Comparison of ENCODE assay signal across 26 cellular contexts in the genomic region with DNA sequence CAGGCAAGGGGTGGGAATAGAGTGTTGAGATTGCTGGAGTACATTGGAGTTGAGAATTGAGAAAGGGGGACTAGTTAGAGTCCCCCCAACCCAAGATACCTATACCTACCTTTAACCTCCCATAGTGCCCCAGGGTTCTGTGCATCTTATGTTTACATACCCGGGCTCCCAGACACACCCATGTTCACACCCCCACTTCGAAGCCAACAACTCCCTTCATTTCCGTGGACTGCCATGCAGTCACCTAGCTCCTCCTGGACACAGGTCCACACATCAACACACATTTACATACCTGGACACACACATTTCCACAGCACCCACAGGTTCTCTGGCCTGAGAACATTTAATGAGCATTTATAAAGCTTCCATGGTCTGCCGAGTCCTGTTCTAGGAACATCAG. TPM values are rescaled to one million over a fixed set of nuclear protein-coding genes. Genes with fewer than 3 reads are reported as not detected.
A peak's percentile ranks its signal among the peaks of the same experiment; 100 is the strongest.
DNase-seq lines count a peak whose midpoint lies in the region; ATAC-seq, FAIRE-seq and TF ChIP-seq lines count a peak whose summit lies in the region.
"Had no signal": no experiment of that assay in that cellular context is flagged by ENCODE, and none has a peak within 500 bp of the region (broad histone marks: within the 10 kb centered on the region; RNA-seq: fewer than 3 reads in every experiment).

No MANE protein-coding gene starts in this region.

- peaks cover 27% of the 10 kb centered on the region for H3K36me3 Mint-ChIP-seq in CD8-positive, alpha-beta T cell

- H3K36me3 ChIP-seq in CD8-positive, alpha-beta T cell (ENCODE audit: insufficient read depth, low read length), result no peaks in the 10 kb centered on the region
- peaks cover 2 to 6% of the 10 kb centered on the region in 2 donors for H3K36me3 ChIP-seq in small intestine (ENCODE audit: control insufficient read depth in 2 of 2, insufficient read depth in 2 of 2, low read length in 2 of 2)

- CTCF ChIA-PET in CD8-positive, alpha-beta T cell (lab: Charles Lee), result interaction anchor here (0.9 to 2.1 kb wide), 4 partner anchors 11 to 124 kb away, joined by 4 to 5 read pairs (median 5); no protein-coding TSS in a partner anchor

- no peaks in the 10 kb centered on the region for H3K27me3 ChIP-seq in CD8-positive, alpha-beta T cell (ENCODE audit: insufficient read depth, low read length)
- no peaks in the 10 kb centered on the region for H3K27me3 ChIP-seq in small intestine (ENCODE audit: control insufficient read depth in 2 of 2, insufficient read depth in 2 of 2, low read length in 2 of 2)

- no peaks in the 10 kb centered on the region for H3K9me3 Mint-ChIP-seq in CD8-positive, alpha-beta T cell
- H3K9me3 Mint-ChIP-seq: dendritic cell treated with granulocyte-macrophage colony-stimulating factor and Interleukin-4, amounts not matched to agents 40 ng/mL and 50 ng/mL, for 4 days; naive thymus-derived CD8-positive, alpha-beta T cell; stimulated activated naive CD8-positive, alpha-beta T cell treated with anti-CD3 and anti-CD28 coated beads, Interleukin-15, Interleukin-2, amounts not matched to agents 100 ng/mL and 50 ng/mL, for 24 hours had no signal

- H3K4me1 Mint-ChIP-seq in CD8-positive, alpha-beta T cell (ENCODE audit: low read depth), result peaks cover 23% of the 10 kb centered on the region

- FAIRE-seq in small intestine (lab: Jason Lieb, UNC), result no peak
- FAIRE-seq: endothelial cell of umbilical vein, GM12892, keratinocyte had no signal

- intact Hi-C loops in CD8-positive, alpha-beta T cell (cut with DNase I, micrococcal nuclease), result no loop called here
- intact Hi-C loops in left colon (cut with DNase I, micrococcal nuclease), result no loop called here

- no peaks in the 10 kb centered on the region for H3K9me3 ChIP-seq in CD8-positive, alpha-beta T cell (ENCODE audit: low read length)
- H3K9me3 ChIP-seq in small intestine (ENCODE audit: control insufficient read depth, low read depth), result no peaks in the 10 kb centered on the region
- H3K9me3 ChIP-seq: Caco-2 had no signal

- H3K4me1 ChIP-seq in CD8-positive, alpha-beta T cell (ENCODE audit: insufficient read depth, low read length), result peaks cover 8% of the 10 kb centered on the region
- H3K4me1 ChIP-seq in small intestine (ENCODE audit: control insufficient read depth in 2 of 2, insufficient read depth in 1 of 2, low read depth in 1 of 2, low read length in 1 of 2), result peaks cover 0 to 6% of the 10 kb centered on the region in 2 donors

- ATAC-seq in CD8-positive, alpha-beta T cell, result no peak
- ATAC-seq in left colon, result peak; percentile 76
- ATAC-seq in GM18870 (IDR thresholded peaks at IDR 0.05; ENCODE audit: unreplicated experiment), result no peak
- ATAC-seq in HG03045 (IDR thresholded peaks at IDR 0.05; ENCODE audit: unreplicated experiment), result no peak
- ATAC-seq: naive thymus-derived CD8-positive, alpha-beta T cell had no signal

- no peak for TF ChIP-seq CTCF in CD8-positive, alpha-beta T cell (IDR thresholded peaks at IDR 0.05)
- TF ChIP-seq CTCF in VCaP (conservative IDR thresholded peaks at IDR 0.05), result no peak

- POLR2A ChIA-PET in CD8-positive, alpha-beta T cell (lab: Charles Lee), result no interaction called here

- WGBS in small intestine, 3 donors, result 27 to 63% (median 63%) methylated on average over 4 of the region's 4 CpGs

- DNase-seq in CD8-positive, alpha-beta T cell, result no peak
- DNase-seq in left colon, result peak; percentile 68 to 87
- DNase-seq in small intestine, result peak; percentile 74
- DNase-seq in activated T-cell treated with anti-CD3 and anti-CD28 coated beads, Interleukin-2, amount 50 U/mL, for 1 hour, result no peak
- DNase-seq in KG1 (lab: John Stamatoyannopoulos, UW), result no peak
- DNase-seq: activated CD4-positive, alpha-beta T cell treated with anti-CD3 and anti-CD28 coated beads, Interleukin-2, amount 50 U/mL, for 1 hour; activated CD8-positive, alpha-beta memory T cell treated with anti-CD3 and anti-CD28 coated beads, Interleukin-2, amount 50 U/mL, for 48 hours; activated effector memory CD4-positive, alpha-beta T cell treated with Interleukin-2 at 50 U/mL for 16 hours; Caco-2; DND-41; hypothalamus; posterior cingulate gyrus; trophoblast cell had no signal

- H3K27me3 Mint-ChIP-seq in CD8-positive, alpha-beta T cell (ENCODE audit: low read depth), result no peaks in the 10 kb centered on the region
- H3K27me3 Mint-ChIP-seq: naive thymus-derived CD8-positive, alpha-beta T cell; stimulated activated naive CD8-positive, alpha-beta T cell treated with anti-CD3 and anti-CD28 coated beads, Interleukin-15, Interleukin-2, amounts not matched to agents 100 ng/mL and 50 ng/mL, for 24 hours had no signal

- H3K27ac Mint-ChIP-seq in CD8-positive, alpha-beta T cell, result peak overlapping the region; percentile 70
- H3K27ac Mint-ChIP-seq: dendritic cell treated with granulocyte-macrophage colony-stimulating factor and Interleukin-4, amounts not matched to agents 40 ng/mL and 50 ng/mL, for 4 days; stimulated activated naive CD8-positive, alpha-beta T cell treated with anti-CD3 and anti-CD28 coated beads, Interleukin-15, Interleukin-2, amounts not matched to agents 100 ng/mL and 50 ng/mL, for 24 hours had no signal

- no peak overlapping the region for H3K27ac ChIP-seq in CD8-positive, alpha-beta T cell (ENCODE audit: low read depth, low read length)
- H3K27ac ChIP-seq in VCaP (peak overlapping the region; percentile 35), small intestine (ENCODE audit: low read depth in 1 of 2, low read length in 1 of 2) (no peak overlapping the region)

- no peak overlapping the region for H3K4me3 ChIP-seq in CD8-positive, alpha-beta T cell (ENCODE audit: low read depth, low read length)
- H3K4me3 ChIP-seq in small intestine (ENCODE audit: low read depth in 1 of 2, low read length in 2 of 2), result no peak overlapping the region
- H3K4me3 ChIP-seq: lung had no signal

- no peak overlapping the region for H3K4me3 Mint-ChIP-seq in CD8-positive, alpha-beta T cell
- H3K4me3 Mint-ChIP-seq: dendritic cell treated with granulocyte-macrophage colony-stimulating factor and Interleukin-4, amounts not matched to agents 40 ng/mL and 50 ng/mL, for 4 days; naive thymus-derived CD8-positive, alpha-beta T cell; stimulated activated naive CD8-positive, alpha-beta T cell treated with anti-CD3 and anti-CD28 coated beads, Interleukin-15, Interleukin-2, amounts not matched to agents 100 ng/mL and 50 ng/mL, for 24 hours had no signal

RNA-seq across cellular contexts. Expression of a gene that starts 5.1 kb away (rescaled TPM):
- 10 to 100 TPM; 14.1 to 19.0 TPM for total RNA-seq in CD8-positive, alpha-beta T cell
- 100 to 1,000 TPM in 1 of 2 donors, 10 to 100 TPM in 1; 99.7 to 102 TPM for total RNA-seq in left colon
- polyA plus RNA-seq in small intestine, result 10 to 100 TPM; 13.2 to 31.8 (median 19.5) TPM

RNA-seq across cellular contexts. Expression of a gene that starts 5.2 kb away (rescaled TPM):
- total RNA-seq in CD8-positive, alpha-beta T cell, result 10 to 100 TPM; 10.3 to 10.5 TPM
- total RNA-seq in left colon, result 10 to 100 TPM; 47.5 to 63.1 TPM
- 100 to 1,000 TPM in 2 of 3 donors, 10 to 100 TPM in 1; 87.1 to 116 (median 105) TPM for polyA plus RNA-seq in small intestine

RNA-seq across cellular contexts. Expression of a gene that starts 26.1 kb away (rescaled TPM):
- under 1 TPM; 0.22 to 0.27 TPM for total RNA-seq in CD8-positive, alpha-beta T cell
- 1 to 10 TPM in 1 of 2 donors, under 1 TPM in 1; 0.70 to 3.0 TPM for total RNA-seq in left colon
- under 1 TPM in 1 of 3 donors, not detected in 2; 0.18 TPM for polyA plus RNA-seq in small intestine
- total RNA-seq: Caco-2; fibroblast of villous mesenchyme; H4; naive thymus-derived CD8-positive, alpha-beta T cell; T-helper 1 cell treated with Interleukin-12 subunit alpha and Interleukin-12 subunit beta and Interleukin-4 antibody, amounts not matched to agents 30 ng/mL and 1 ng/mL, for 36 hours had no signal
- polyA plus RNA-seq: keratinocyte; naive thymus-derived CD8-positive, alpha-beta T cell had no signal

Comparison
In these comparisons a context has a peak if more than half of its experiments do, and no peak if none do; other contexts are left out.
1. DNase-seq: peak in left colon (2 of 2) and small intestine (single experiment); none in CD8-positive, alpha-beta T cell (0 of 7), activated T-cell treated with anti-CD3 and anti-CD28 coated beads, Interleukin-2, amount 50 U/mL, for 1 hour (single experiment) and KG1 (single experiment).
2. RNA of a gene that starts 5.1 kb away (total RNA-seq): 99.7 to 102 TPM in left colon; 14.1 to 19.0 TPM in CD8-positive, alpha-beta T cell; every median in the first group is over 4 times any median in the second.
3. RNA of a gene that starts 5.2 kb away (total RNA-seq): 47.5 to 63.1 TPM in left colon; 10.3 to 10.5 TPM in CD8-positive, alpha-beta T cell; every median in the first group is over 4 times any median in the second.